In the genomic region with DNA sequence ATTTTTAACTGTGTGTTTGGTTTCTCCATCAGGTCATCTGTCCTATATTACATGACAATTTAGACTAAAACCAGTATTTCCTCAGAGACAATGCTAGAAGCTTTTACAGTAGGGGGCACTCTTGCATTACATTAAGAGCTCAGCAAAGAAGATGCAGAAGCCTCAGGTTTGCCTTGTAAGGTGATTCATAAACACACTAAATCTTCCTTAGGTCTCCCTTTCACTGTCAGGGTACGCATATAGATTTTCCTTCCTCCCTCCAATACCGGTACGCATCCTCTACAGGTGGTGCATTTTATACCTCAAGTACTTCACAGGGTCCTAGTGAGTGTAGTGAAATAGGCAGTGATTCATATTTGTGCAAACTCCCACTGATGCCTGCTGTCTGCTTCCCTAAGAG, we compare ENCODE assay signal across 8 cellular contexts. TPM values are rescaled to one million over a fixed set of nuclear protein-coding genes. Genes with fewer than 3 reads are reported as not detected.
DNase-seq lines count a peak whose midpoint lies in the region; ATAC-seq and TF ChIP-seq lines count a peak whose summit lies in the region.

No MANE protein-coding gene starts in this region.

- CTCF ChIA-PET in GM10248 (lab: Yijun Ruan, JAX), result interaction anchor here (0.7 to 6.4 kb wide), 61 partner anchors 9 to 556 kb away, joined by 3 to 98 read pairs (median 5); partner anchors contain the start of genes CD86, FAM162A, POLQ and WDR5B

- POLR2A ChIA-PET in GM10248 (lab: Yijun Ruan, JAX), result interaction anchor here (0.8 to 1.7 kb wide), 2 partner anchors 9 to 315 kb away, joined by 3 to 5 read pairs; partner anchors contain the start of gene WDR5B

- TF ChIP-seq CTCF in GM10248 (IDR thresholded peaks at IDR 0.05; ENCODE audit: control extremely low read depth, extremely low read depth, low read depth, missing control alignments) (peak; percentile 73), fibroblast of mammary gland (conservative IDR thresholded peaks at IDR 0.05; ENCODE audit: control insufficient read depth, insufficient read depth, low read depth, low read length) (peak; percentile 57), psoas muscle (IDR thresholded peaks at IDR 0.05) (peak; percentile 33), ovary (IDR thresholded peaks at IDR 0.05) (peak in 1 of 3 donors; percentile 49)

- H3K27me3 ChIP-seq in psoas muscle (ENCODE audit: insufficient read depth in 3 of 3, low read length in 2 of 3) (peaks cover 0 to 3% (median 2%) of the 10 kb centered on the region in 3 donors), ovary (no peaks in the 10 kb centered on the region)

- peak; percentile 39 for ATAC-seq in HG02798 (IDR thresholded peaks at IDR 0.05; ENCODE audit: poor library complexity, unreplicated experiment)
- no peak for ATAC-seq in psoas muscle

- H3K27ac ChIP-seq in psoas muscle (no peak overlapping the region), ovary (no peak overlapping the region)

- intact Hi-C loops in psoas muscle (cut with DNase I) (loop anchor here in 1 of 2 donors (5.0 kb wide), 1 partner anchor 156 kb away; no protein-coding TSS in a partner anchor), ovary (cut with DNase I) (loop anchor here in 1 of 4 donors (10.0 kb wide), 1 partner anchor 583 kb away; the partner anchor contains the start of gene PARP14)

- 33 to 47% (median 38%) methylated on average over 3 of the region's 3 CpGs for WGBS in psoas muscle, 3 donors
- WGBS in ovary, 3 donors, result 23 to 28% (median 23%) methylated on average over 3 of the region's 3 CpGs

- in situ Hi-C loops in ACHN (cut with HindIII; ENCODE audit: low pct_ligation_motif_present, low pct_unique_long_range_greater_than_20kb, low sequenced_read_pairs), result no loop called here

- no peak for TF ChIP-seq POLR2A in ovary (IDR thresholded peaks at IDR 0.05)

- H3K9me3 ChIP-seq in psoas muscle (no peaks in the 10 kb centered on the region), ovary (no peaks in the 10 kb centered on the region)

- H3K4me3 ChIP-seq in fibroblast of mammary gland (ENCODE audit: control insufficient read depth, low read depth, low read length) (no peak overlapping the region), psoas muscle (no peak overlapping the region), ovary (no peak overlapping the region)

- H3K36me3 ChIP-seq in psoas muscle (ENCODE audit: insufficient read depth in 1 of 2, low read depth in 1 of 2), result no peaks in the 10 kb centered on the region
- H3K36me3 ChIP-seq in ovary, result no peaks in the 10 kb centered on the region

- DNase-seq in ACHN (peak; percentile 74), GM10248 (ENCODE audit: extremely low spot score) (no peak), NCI-H1436 (lab: John Stamatoyannopoulos, UW) (peak; percentile 78), SW 1271 (lab: John Stamatoyannopoulos, UW) (peak; percentile 3 to 45), fibroblast of mammary gland (ENCODE audit: low read depth) (peak; percentile 64), psoas muscle (no peak), ovary (no peak)

- H3K4me1 ChIP-seq in psoas muscle, result no peaks in the 10 kb centered on the region
- peaks cover 3% of the 10 kb centered on the region for H3K4me1 ChIP-seq in ovary (ENCODE audit: insufficient read depth)

- TF ChIP-seq EP300 in ovary (IDR thresholded peaks at IDR 0.05), result no peak

RNA-seq across cellular contexts. Expression of gene CD86, which starts 46.5 kb away (rescaled TPM):
- 1 to 10 TPM in 2 of 4 donors, under 1 TPM in 2; 0.71 to 1.4 (median 0.99) TPM for total RNA-seq in psoas muscle
- polyA plus RNA-seq in psoas muscle, result under 1 TPM; 0.16 to 0.40 (median 0.24) TPM
- 1 to 10 TPM; 1.5 to 4.8 (median 3.5) TPM for total RNA-seq in ovary
- 1 to 10 TPM in 1 of 2 donors, under 1 TPM in 1; 0.85 to 8.7 TPM for polyA plus RNA-seq in ovary

Comparison
In these comparisons a context has a peak if more than half of its experiments do, and no peak if none do; other contexts are left out.
1. DNase-seq: peak in ACHN (single experiment), NCI-H1436 (single experiment), SW 1271 (2 of 2) and fibroblast of mammary gland (single experiment); none in GM10248 (single experiment), psoas muscle (0 of 2) and ovary (0 of 5).